2 cellular contexts compared by ENCODE assay signal in genomic region chr12:2418579-2418978, GRCh38.
TF ChIP-seq lines count a peak whose summit lies in the region.

No MANE protein-coding gene starts in this region.

TF ChIP-seq in GM23338, 12 proteins besides CTCF, POLR2A, EP300 and RAD21 (continued from another document):
- TF ChIP-seq REST (IDR thresholded peaks at IDR 0.05; ENCODE audit: unreplicated experiment) (no peak), EZH2 (IDR thresholded peaks at IDR 0.05; ENCODE audit: low read depth, unreplicated experiment) (no peak), ZNF114 (CRISPR knock-in tag; IDR thresholded peaks at IDR 0.05) (no peak), EZH2phosphoT487 (IDR thresholded peaks at IDR 0.05; ENCODE audit: unreplicated experiment) (no peak), ZNF462 (CRISPR knock-in tag; IDR thresholded peaks at IDR 0.05) (no peak), ZNF331 (CRISPR knock-in tag; IDR thresholded peaks at IDR 0.05; ENCODE audit: low read depth) (no peak), NANOG (IDR thresholded peaks at IDR 0.05; ENCODE audit: borderline replicate concordance) (no peak), POLR2AphosphoS5 (IDR thresholded peaks at IDR 0.05; ENCODE audit: low read depth) (no peak), ETS1 (IDR thresholded peaks at IDR 0.05) (no peak), JUNB (IDR thresholded peaks at IDR 0.05; ENCODE audit: unreplicated experiment) (no peak), STAT1 (IDR thresholded peaks at IDR 0.05; ENCODE audit: unreplicated experiment) (no peak)
TF ChIP-seq in GM23338: peak in this region for 0.

TF ChIP-seq in WTC11, 78 proteins besides CTCF, POLR2A, EP300 and RAD21 (continued from another document):
- TF ChIP-seq CDX4 (CRISPR knock-in tag; IDR thresholded peaks at IDR 0.05; ENCODE audit: borderline replicate concordance) (no peak), MAX (CRISPR knock-in tag; IDR thresholded peaks at IDR 0.05) (no peak), FOXP1 (CRISPR knock-in tag; IDR thresholded peaks at IDR 0.05; ENCODE audit: borderline replicate concordance) (no peak), ZNF121 (CRISPR knock-in tag; IDR thresholded peaks at IDR 0.05) (no peak), HMGA2 (CRISPR knock-in tag; IDR thresholded peaks at IDR 0.05) (no peak), CREM (CRISPR knock-in tag; IDR thresholded peaks at IDR 0.05) (no peak), ZBTB21 (CRISPR knock-in tag; IDR thresholded peaks at IDR 0.05; ENCODE audit: borderline replicate concordance) (no peak), ZNF671 (CRISPR knock-in tag; IDR thresholded peaks at IDR 0.05) (no peak), ETV6 (CRISPR knock-in tag; IDR thresholded peaks at IDR 0.05) (no peak)
